9 cellular contexts compared by ENCODE assay signal in genomic region chr15:84877701-84878100, GRCh38. TPM values are rescaled to one million over a fixed set of nuclear protein-coding genes. Genes with fewer than 3 reads are reported as not detected.
DNase-seq lines count a peak whose midpoint lies in the region; ATAC-seq, FAIRE-seq and TF ChIP-seq lines count a peak whose summit lies in the region.
"Not testable (repeated sequence)": the region's sequence is repeated elsewhere in the genome, so short reads cannot be mapped to it uniquely, and the experiment has no call there.
"Had no signal": no experiment of that assay in that cellular context is flagged by ENCODE, and none has a peak within 500 bp of the region (broad histone marks: within the 10 kb centered on the region; RNA-seq: fewer than 3 reads in every experiment).

No MANE protein-coding gene starts in this region.

- H3K9me2 ChIP-seq in PC-9 (ENCODE audit: insufficient read depth): not testable (repeated sequence)

- H3K9me3 ChIP-seq in PC-9 (ENCODE audit: insufficient read depth, low read depth); astrocyte (ENCODE audit: insufficient read depth, low read depth, low read length); neutrophil: not testable (repeated sequence)

- H3K4me2 ChIP-seq in PC-9: peak overlapping the region; percentile 32
- not testable (repeated sequence) for H3K4me2 ChIP-seq in astrocyte (ENCODE audit: low read length)

- H3K36me3 ChIP-seq in PC-9 (ENCODE audit: low read depth); astrocyte (ENCODE audit: insufficient read depth, low read length); neutrophil: not testable (repeated sequence)

- H3K79me2 ChIP-seq in PC-9 (ENCODE audit: low read depth); astrocyte (ENCODE audit: insufficient read depth, low read length): not testable (repeated sequence)

- not testable (repeated sequence) for BruUV-seq in PC-9 (replicated peaks; lab: Mats Ljungman, UMichigan)

- intact Hi-C loops in PC-9 (cut with micrococcal nuclease; ENCODE audit: unreplicated experiment): loop anchor here (1.0 to 5.0 kb wide), 3 partner anchors 50 to 223 kb away; partner anchors contain the start of gene WDR73
- intact Hi-C loops in posterior vena cava (cut with DNase I): not testable (repeated sequence)

- H3K4me1 ChIP-seq in PC-9 (replicated peaks; ENCODE audit: insufficient read depth) (peaks cover 21% of the 10 kb centered on the region), neutrophil (ENCODE audit: control insufficient read depth in 1 of 2, insufficient read depth in 1 of 2, low read depth in 1 of 2, low read length in 1 of 2) (peaks cover 27 to 31% of the 10 kb centered on the region in 2 experiments)
- not testable (repeated sequence) for H3K4me1 ChIP-seq in astrocyte (ENCODE audit: insufficient read depth, low read length)

- CTCF ChIA-PET in PC-9 (lab: Charles Lee): interaction anchor here (1.1 to 1.4 kb wide), 2 partner anchors 31 to 51 kb away, joined by 4 to 12 read pairs; no protein-coding TSS in a partner anchor

- ATAC-seq in central memory CD8-positive, alpha-beta T cell (replicated peaks; ENCODE audit: extremely low read depth, poor library complexity, severe bottlenecking): not testable (repeated sequence)

- not testable (repeated sequence) for TF ChIP-seq CTCF in PC-9 (conservative IDR thresholded peaks at IDR 0.05); astrocyte (IDR thresholded peaks at IDR 0.05; ENCODE audit: insufficient read depth, low read depth, low read length); neutrophil (IDR thresholded peaks at IDR 0.05)

- H3K4me1 Mint-ChIP-seq in astrocyte (ENCODE audit: low read depth, unreplicated experiment); central memory CD8-positive, alpha-beta T cell: not testable (repeated sequence)

- H3K9ac ChIP-seq in astrocyte (ENCODE audit: low read length): not testable (repeated sequence)

- not testable (repeated sequence) for H3K4me3 Mint-ChIP-seq in astrocyte (ENCODE audit: unreplicated experiment); central memory CD8-positive, alpha-beta T cell

- not testable (repeated sequence) for H3K27me3 ChIP-seq in PC-9 (ENCODE audit: insufficient read depth, low read depth); astrocyte (ENCODE audit: insufficient read depth, low read length); neutrophil

- not testable (repeated sequence) for H3K4me3 ChIP-seq in PC-9; astrocyte (ENCODE audit: insufficient read depth, low read depth, low read length); neutrophil (ENCODE audit: low read depth in 1 of 2, low read length in 1 of 2)

- not testable (repeated sequence) for H3K27ac ChIP-seq in PC-9; astrocyte (ENCODE audit: low read depth, low read length)
- peak overlapping the region; percentile 69 for H3K27ac ChIP-seq in neutrophil

- H3K27ac Mint-ChIP-seq in astrocyte (ENCODE audit: unreplicated experiment): peak overlapping the region; percentile 4
- H3K27ac Mint-ChIP-seq in central memory CD8-positive, alpha-beta T cell (ENCODE audit: low read depth): peak overlapping the region; percentile 39

- not testable (repeated sequence) for H2AFZ ChIP-seq in PC-9; astrocyte (ENCODE audit: low read depth, low read length)

- POLR2A ChIA-PET in PC-9 (lab: Charles Lee; ENCODE audit: unreplicated experiment): not testable (repeated sequence)

- not testable (repeated sequence) for H3F3A ChIP-seq in PC-9 (ENCODE audit: insufficient read depth, low read depth)

- not testable (repeated sequence) for FAIRE-seq in astrocyte (lab: Jason Lieb, UNC)

- DNase-seq in PC-9; astrocyte (ENCODE audit: low read depth); central memory CD8-positive, alpha-beta T cell (ENCODE audit: low spot score in 2 of 2): not testable (repeated sequence)
- peak; percentile 53 for DNase-seq in posterior vena cava (ENCODE audit: low spot score)

- H4K20me1 ChIP-seq in PC-9 (ENCODE audit: insufficient read depth); astrocyte (ENCODE audit: insufficient read depth, low read length): not testable (repeated sequence)

- not testable (repeated sequence) for H3K36me3 Mint-ChIP-seq in astrocyte (ENCODE audit: low read depth, unreplicated experiment); central memory CD8-positive, alpha-beta T cell (ENCODE audit: insufficient read depth)

- peaks cover 18% of the 10 kb centered on the region for H3K27me3 Mint-ChIP-seq in astrocyte (ENCODE audit: low read depth, unreplicated experiment)
- peaks cover 24% of the 10 kb centered on the region for H3K27me3 Mint-ChIP-seq in central memory CD8-positive, alpha-beta T cell

- not testable (repeated sequence) for H3K9me3 Mint-ChIP-seq in astrocyte (ENCODE audit: unreplicated experiment); central memory CD8-positive, alpha-beta T cell

RNA-seq across cellular contexts. Expression of gene SLC28A1, which starts 6.8 kb away (rescaled TPM):
- 0.70 and 1.2 TPM in 2 replicates for total RNA-seq in PC-9 (2021)
- total RNA-seq in astrocyte: not detected in 2 replicates
- total RNA-seq in posterior vena cava: under 1 TPM in 1 of 2 donors, not detected in 1; 0.24 TPM
- total RNA-seq: A673; Caco-2; CD4-positive, alpha-beta memory T cell; CD4-positive, CD25-positive, alpha-beta regulatory T cell had no signal
